In the genomic region with DNA sequence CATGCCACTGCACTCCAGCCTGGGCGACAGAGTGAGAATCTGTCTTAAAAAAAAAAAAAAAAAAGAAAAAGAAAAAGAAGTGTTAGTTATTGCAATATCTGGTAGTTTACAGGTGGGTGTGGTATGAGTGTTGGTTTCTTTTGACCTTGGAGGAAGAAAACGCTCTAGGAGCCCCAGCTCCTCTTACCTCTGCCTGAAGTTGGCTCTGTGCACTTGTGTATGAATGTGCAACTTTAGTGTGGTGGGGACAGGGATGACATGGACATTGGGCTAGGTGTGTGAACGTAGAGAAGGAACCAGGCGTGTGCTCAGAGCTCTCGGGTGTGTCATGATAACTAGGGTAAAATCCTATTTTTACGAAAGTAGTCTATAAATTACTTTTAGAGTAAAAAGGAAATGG, we compare ENCODE assay signal across 15 cellular contexts.
"Had no signal": no experiment of that assay in that cellular context is flagged by ENCODE, and none has a peak within 500 bp of the region (broad histone marks: within the 10 kb centered on the region; RNA-seq: fewer than 3 reads in every experiment).

No MANE protein-coding gene starts in this region.

- H3K36me3 ChIP-seq: MG63 had no signal

- DNase-seq: Karpas-422, KG1, MG63, NCI-H1092 treated with DMSO at 0.1 percent for 48 hours, NCI-H1436, NCI-H187 treated with DMSO at 0.1 percent for 48 hours, NCI-H2029 treated with DMSO at 0.1 percent for 48 hours, NCI-H2171 treated with DMSO at 0.1 percent for 48 hours, NCI-H524, NCI-H69, NCI-H774, RPMI8226, SHP77, SK-N-SH, T-helper 1 cell had no signal

- H3K27me3 ChIP-seq: MG63 had no signal

- H3K9me3 ChIP-seq: MG63, SK-N-SH had no signal

- H3K4me3 ChIP-seq: MG63 had no signal
